ENCODE assay signal across 29 cellular contexts in the genomic region with DNA sequence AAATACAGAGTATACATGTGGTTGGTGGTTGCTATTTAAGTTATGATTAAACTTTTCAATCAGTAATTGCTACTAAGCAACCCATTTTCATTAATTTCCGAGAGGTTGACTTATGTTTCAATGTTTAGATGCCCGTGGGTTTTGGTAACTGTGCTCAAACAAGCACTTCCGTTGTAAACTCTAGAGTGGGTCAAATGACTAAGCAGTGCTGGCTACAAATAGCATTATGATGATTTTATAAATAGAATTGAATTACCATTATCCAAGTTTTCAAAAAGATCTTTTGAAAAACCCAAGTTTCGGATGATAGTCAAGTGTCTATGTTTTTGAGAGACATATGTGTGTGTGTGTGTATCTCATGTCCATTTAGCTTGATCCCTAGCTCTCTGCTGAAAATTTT.
"Had no signal": no experiment of that assay in that cellular context is flagged by ENCODE, and none has a peak within 500 bp of the region (broad histone marks: within the 10 kb centered on the region; RNA-seq: fewer than 3 reads in every experiment).

No MANE protein-coding gene starts in this region.

- H3K27me3 Mint-ChIP-seq: naive B cell; natural killer cell treated with Interleukin-12 subunit alpha and Interleukin-12 subunit beta and Interleukin-15 and Interleukin-18, amount 100 ng/mL, for 72 hours; progenitor cell of endocrine pancreas; stimulated activated naive B cell treated with anti-CD40 and anti-IgM and Interleukin-4, amounts not matched to agents 10 μg/mL and 1 μg/mL and 100 μg/mL, for 72 hours; stimulated activated naive CD8-positive, alpha-beta T cell treated with anti-CD3 and anti-CD28 coated beads, Interleukin-15, Interleukin-2, amounts not matched to agents 100 ng/mL and 50 ng/mL, for 24 hours had no signal

- H3K27me3 ChIP-seq: esophagus muscularis mucosa, foreskin keratinocyte, heart right ventricle, neural progenitor cell, right lobe of liver, suprapubic skin, transverse colon, upper lobe of right lung, uterus had no signal

- ATAC-seq: foreskin keratinocyte; heart right ventricle; left ventricle myocardium superior; lower lobe of right lung; natural killer cell treated with Interleukin-12 subunit alpha and Interleukin-12 subunit beta and Interleukin-15 and Interleukin-18, amount 100 ng/mL, for 72 hours; right lobe of liver; stimulated activated naive B cell treated with anti-CD40 and anti-IgM and Interleukin-4, amounts not matched to agents 10 μg/mL and 1 μg/mL and 100 μg/mL, for 72 hours; upper lobe of right lung had no signal

- DNase-seq: dermis blood vessel endothelial cell; effector memory CD4-positive, alpha-beta T cell; foreskin keratinocyte; glutamatergic neuron; heart right ventricle; hypothalamus; immature natural killer cell; islet precursor cell; kidney glomerular epithelial cell; left ventricle myocardium superior; lower lobe of right lung; naive B cell; right lobe of liver; small intestine; stimulated activated CD4-positive, alpha-beta T cell treated with anti-CD3 and anti-CD28 coated beads, Interleukin-15, amount 100 ng/mL, for 24 hours; stimulated activated CD4-positive, alpha-beta T cell treated with anti-CD3 and anti-CD28 coated beads, Interleukin-2, amount 100 ng/mL, for 48 hours; stimulated activated naive B cell treated with anti-CD40 and anti-IgM and Interleukin-4, amounts not matched to agents 10 μg/mL and 1 μg/mL and 100 μg/mL, for 72 hours; transverse colon; upper lobe of right lung; uterus had no signal

- H3K4me2 ChIP-seq: neural progenitor cell had no signal

- H3K4me3 ChIP-seq: coronary artery, esophagus muscularis mucosa, heart right ventricle, lower lobe of right lung, neural progenitor cell, right lobe of liver, suprapubic skin, transverse colon, upper lobe of right lung, uterus had no signal

- H3K9ac ChIP-seq: neural progenitor cell, parathyroid adenoma had no signal

- H2AFZ ChIP-seq: neural progenitor cell, parathyroid adenoma had no signal

- FAIRE-seq: endothelial cell of umbilical vein had no signal

- H3K9me3 Mint-ChIP-seq: natural killer cell treated with Interleukin-12 subunit alpha and Interleukin-12 subunit beta and Interleukin-15 and Interleukin-18, amount 100 ng/mL, for 72 hours; neural progenitor cell; stimulated activated naive B cell treated with anti-CD40 and anti-IgM and Interleukin-4, amounts not matched to agents 10 μg/mL and 1 μg/mL and 100 μg/mL, for 72 hours; stimulated activated naive CD8-positive, alpha-beta T cell treated with anti-CD3 and anti-CD28 coated beads, Interleukin-15, Interleukin-2, amounts not matched to agents 100 ng/mL and 50 ng/mL, for 24 hours had no signal

- H3K4me1 ChIP-seq: esophagus muscularis mucosa, foreskin keratinocyte, heart right ventricle, lower lobe of right lung, neural progenitor cell, parathyroid adenoma, right lobe of liver, suprapubic skin, transverse colon, upper lobe of right lung, uterus had no signal

- H3K9me3 ChIP-seq: esophagus muscularis mucosa, heart right ventricle, lower lobe of right lung, right lobe of liver, suprapubic skin, transverse colon, upper lobe of right lung, uterus had no signal

- H3K27ac ChIP-seq: coronary artery, esophagus muscularis mucosa, foreskin keratinocyte, heart right ventricle, lower lobe of right lung, neural progenitor cell, parathyroid adenoma, right lobe of liver, suprapubic skin, transverse colon, upper lobe of right lung, uterus had no signal

- H3K36me3 Mint-ChIP-seq: immature natural killer cell; naive B cell; natural killer cell treated with Interleukin-12 subunit alpha and Interleukin-12 subunit beta and Interleukin-15 and Interleukin-18, amount 100 ng/mL, for 72 hours; neural progenitor cell; stimulated activated naive B cell treated with anti-CD40 and anti-IgM and Interleukin-4, amounts not matched to agents 10 μg/mL and 1 μg/mL and 100 μg/mL, for 72 hours had no signal

- H3K36me3 ChIP-seq: esophagus muscularis mucosa, heart right ventricle, lower lobe of right lung, neural progenitor cell, right lobe of liver, suprapubic skin, transverse colon, upper lobe of right lung had no signal

- H3K4me1 Mint-ChIP-seq: immature natural killer cell; naive B cell; neural progenitor cell; stimulated activated naive B cell treated with anti-CD40 and anti-IgM and Interleukin-4, amounts not matched to agents 10 μg/mL and 1 μg/mL and 100 μg/mL, for 72 hours had no signal

- H3K79me2 ChIP-seq: parathyroid adenoma had no signal

- H3K4me3 Mint-ChIP-seq: immature natural killer cell; naive B cell; natural killer cell treated with Interleukin-12 subunit alpha and Interleukin-12 subunit beta and Interleukin-15 and Interleukin-18, amount 100 ng/mL, for 72 hours; neural progenitor cell; stimulated activated naive B cell treated with anti-CD40 and anti-IgM and Interleukin-4, amounts not matched to agents 10 μg/mL and 1 μg/mL and 100 μg/mL, for 72 hours; stimulated activated naive CD8-positive, alpha-beta T cell treated with anti-CD3 and anti-CD28 coated beads, Interleukin-15, Interleukin-2, amounts not matched to agents 100 ng/mL and 50 ng/mL, for 24 hours had no signal

- H3K27ac Mint-ChIP-seq: immature natural killer cell; naive B cell; natural killer cell treated with Interleukin-12 subunit alpha and Interleukin-12 subunit beta and Interleukin-15 and Interleukin-18, amount 100 ng/mL, for 72 hours; neural progenitor cell; progenitor cell of endocrine pancreas; stimulated activated naive B cell treated with anti-CD40 and anti-IgM and Interleukin-4, amounts not matched to agents 10 μg/mL and 1 μg/mL and 100 μg/mL, for 72 hours; stimulated activated naive CD8-positive, alpha-beta T cell treated with anti-CD3 and anti-CD28 coated beads, Interleukin-15, Interleukin-2, amounts not matched to agents 100 ng/mL and 50 ng/mL, for 24 hours had no signal
